In genomic region chr10:89390875-89391576, GRCh38 we compare ENCODE assay signal across 14 cellular contexts. TPM values are rescaled to one million over a fixed set of nuclear protein-coding genes. Genes with fewer than 3 reads are reported as not detected.
DNase-seq lines count a peak whose midpoint lies in the region; ATAC-seq and TF ChIP-seq lines count a peak whose summit lies in the region.
"Had no signal": no experiment of that assay in that cellular context is flagged by ENCODE, and none has a peak within 500 bp of the region (broad histone marks: within the 10 kb centered on the region; RNA-seq: fewer than 3 reads in every experiment).

No MANE protein-coding gene starts in this region.

- H3K27me3 Mint-ChIP-seq in CD8-positive, alpha-beta memory T cell, result peaks cover 0 to 1% of the 10 kb centered on the region in 2 donors
- H3K27me3 Mint-ChIP-seq in brain (peaks cover 4% of the 10 kb centered on the region), naive B cell (no peaks in the 10 kb centered on the region)

- H3K4me1 ChIP-seq in ACC112 (ENCODE audit: control insufficient read depth, insufficient read depth, low read length, unreplicated experiment), result peaks cover 11% of the 10 kb centered on the region
- peaks cover 26% of the 10 kb centered on the region for H3K4me1 ChIP-seq in CD8-positive, alpha-beta memory T cell (ENCODE audit: insufficient read depth, low read length)

- H3K27ac Mint-ChIP-seq in CD8-positive, alpha-beta memory T cell, result peak overlapping the region in 4 of 8 donors; percentile 20 to 91 (median 41)
- H3K27ac Mint-ChIP-seq in brain, result peak overlapping the region in 3 of 5 experiments; percentile 62 to 74 (median 73)
- peak overlapping the region in 1 of 6 donors; percentile 90 for H3K27ac Mint-ChIP-seq in naive B cell
- H3K27ac Mint-ChIP-seq: activated naive CD4-positive, alpha-beta T cell treated with anti-CD3 and anti-CD28 coated beads, Interleukin-2, amount 50 U/mL, for 72 hours had no signal

- ATAC-seq in naive B cell (ENCODE audit: low read depth in 2 of 2) (no peak), HG03432 (IDR thresholded peaks at IDR 0.05; ENCODE audit: unreplicated experiment) (no peak)
- ATAC-seq: left colon had no signal

- H3K4me3 Mint-ChIP-seq in CD8-positive, alpha-beta memory T cell, result peak overlapping the region in 4 of 7 donors; percentile 23 to 76 (median 49)
- H3K4me3 Mint-ChIP-seq in brain (peak overlapping the region in 2 of 5 experiments; percentile 22 to 46), naive B cell (peak overlapping the region in 6 of 8 donors; percentile 47 to 95 (median 64))

- no peak overlapping the region for H2AFZ ChIP-seq in ACC112 (ENCODE audit: low read length, unreplicated experiment)

- POLR2A ChIA-PET in CD8-positive, alpha-beta memory T cell (lab: Charles Lee), result interaction anchor here (2.3 kb wide), 1 partner anchor 23 kb away, joined by 30 read pairs; the partner anchor contains the start of gene IFIT5

- CTCF ChIA-PET in CD8-positive, alpha-beta memory T cell (lab: Charles Lee), result no interaction called here

- H3K9me3 Mint-ChIP-seq in CD8-positive, alpha-beta memory T cell, result no peaks in the 10 kb centered on the region
- H3K9me3 Mint-ChIP-seq in brain (peaks cover 0 to 4% (median 0%) of the 10 kb centered on the region in 5 experiments), naive B cell (no peaks in the 10 kb centered on the region)
- H3K9me3 Mint-ChIP-seq: activated naive CD4-positive, alpha-beta T cell treated with anti-CD3 and anti-CD28 coated beads, Interleukin-2, amount 50 U/mL, for 72 hours had no signal

- peaks cover 36% of the 10 kb centered on the region for H3K79me2 ChIP-seq in ACC112 (ENCODE audit: control insufficient read depth, insufficient read depth, low read length, unreplicated experiment)

- no peaks in the 10 kb centered on the region for H3K9me3 ChIP-seq in CD8-positive, alpha-beta memory T cell (ENCODE audit: low read length)

- H3K36me3 Mint-ChIP-seq in CD8-positive, alpha-beta memory T cell, result peaks cover 0 to 3% (median under 1%) of the 10 kb centered on the region in 3 donors
- peaks cover 7% of the 10 kb centered on the region for H3K36me3 Mint-ChIP-seq in brain
- H3K36me3 Mint-ChIP-seq in naive B cell, result no peaks in the 10 kb centered on the region
- H3K36me3 Mint-ChIP-seq: activated naive CD4-positive, alpha-beta T cell treated with anti-CD3 and anti-CD28 coated beads, Interleukin-2, amount 50 U/mL, for 72 hours had no signal

- no peak for DNase-seq in CD8-positive, alpha-beta memory T cell
- DNase-seq in naive B cell (no peak), DMS114 treated with DMSO at 0.1 percent for 48 hours (lab: John Stamatoyannopoulos, UW; ENCODE audit: unreplicated experiment) (no peak), GF-D8 (lab: John Stamatoyannopoulos, UW) (no peak), SKM-1 (lab: John Stamatoyannopoulos, UW; ENCODE audit: unreplicated experiment) (no peak)
- DNase-seq: Karpas-422, left colon, nucleus accumbens had no signal

- peak overlapping the region; percentile 94; the same call in 1 of the 2 replicates for H3K27ac ChIP-seq in ACC112 (ENCODE audit: low read depth, low read length)
- no peak overlapping the region for H3K27ac ChIP-seq in CD8-positive, alpha-beta memory T cell (ENCODE audit: low read depth, low read length)

- H3K4me3 ChIP-seq in ACC112 (ENCODE audit: low read depth, low read length), result no peak overlapping the region
- no peak overlapping the region for H3K4me3 ChIP-seq in CD8-positive, alpha-beta memory T cell (ENCODE audit: low read length)

- peaks cover 22 to 40% (median 35%) of the 10 kb centered on the region in 3 donors for H3K4me1 Mint-ChIP-seq in CD8-positive, alpha-beta memory T cell
- H3K4me1 Mint-ChIP-seq in brain (peaks cover 43% of the 10 kb centered on the region), naive B cell (peaks cover 12 to 28% (median 13%) of the 10 kb centered on the region in 3 donors)

- peaks cover 20% of the 10 kb centered on the region for H3K36me3 ChIP-seq in ACC112 (ENCODE audit: insufficient read depth, low read length)
- no peaks in the 10 kb centered on the region for H3K36me3 ChIP-seq in CD8-positive, alpha-beta memory T cell (ENCODE audit: insufficient read depth, low read length)

- TF ChIP-seq CTCF in brain (conservative IDR thresholded peaks at IDR 0.05), result no peak

- H3K27me3 ChIP-seq in ACC112 (ENCODE audit: insufficient read depth, low read length), result no peaks in the 10 kb centered on the region
- no peaks in the 10 kb centered on the region for H3K27me3 ChIP-seq in CD8-positive, alpha-beta memory T cell (ENCODE audit: insufficient read depth, low read length, poor library complexity, severe bottlenecking)

RNA-seq across cellular contexts. Expression of gene IFIT1, which starts 1.4 kb away (rescaled TPM):
- total RNA-seq in CD8-positive, alpha-beta memory T cell, result under 1 TPM; 0.39 to 0.71 TPM
- polyA plus RNA-seq in CD8-positive, alpha-beta memory T cell, result 4.1 TPM
- polyA plus RNA-seq in brain (ENCODE audit: insufficient read depth, low read depth, low replicate concordance), result 15.9 TPM
- 1 to 10 TPM; 1.2 to 6.7 (median 3.1) TPM for polyA plus RNA-seq in naive B cell (ENCODE audit: low read depth in 6 of 6)

RNA-seq across cellular contexts. Expression of gene IFIT1B, which starts 13.2 kb away (rescaled TPM):
- not detected for total RNA-seq in CD8-positive, alpha-beta memory T cell
- polyA plus RNA-seq in CD8-positive, alpha-beta memory T cell, result 0.14 TPM
- polyA plus RNA-seq in brain (ENCODE audit: insufficient read depth, low read depth, low replicate concordance) (not detected), naive B cell (ENCODE audit: low read depth in 6 of 6) (under 1 TPM in 2 of 6 donors, not detected in 4; 0.12 to 0.15 TPM)
- total RNA-seq: activated naive CD4-positive, alpha-beta T cell treated with anti-CD3 and anti-CD28 coated beads, Interleukin-2, amount 50 U/mL, for 72 hours; dermis microvascular lymphatic vessel endothelial cell; glomerular endothelial cell; left colon had no signal

RNA-seq across cellular contexts. Expression of gene IFIT5, which starts 23.3 kb away (rescaled TPM):
- 1 to 10 TPM; 6.2 to 6.5 TPM for total RNA-seq in CD8-positive, alpha-beta memory T cell
- polyA plus RNA-seq in CD8-positive, alpha-beta memory T cell, result 7.9 TPM
- polyA plus RNA-seq in brain (ENCODE audit: insufficient read depth, low read depth, low replicate concordance), result 4.1 TPM
- 10 to 100 TPM; 13.6 to 24.2 (median 21.4) TPM for polyA plus RNA-seq in naive B cell (ENCODE audit: low read depth in 6 of 6)
